9 cellular contexts compared by ENCODE assay signal in genomic region chr14:91243098-91243483, GRCh38. TPM values are rescaled to one million over a fixed set of nuclear protein-coding genes. Genes with fewer than 3 reads are reported as not detected.
A peak's percentile ranks its signal among the peaks of the same experiment; 100 is the strongest.
DNase-seq lines count a peak whose midpoint lies in the region; ATAC-seq and TF ChIP-seq lines count a peak whose summit lies in the region.
"Had no signal": no experiment of that assay in that cellular context is flagged by ENCODE, and none has a peak within 500 bp of the region (broad histone marks: within the 10 kb centered on the region; RNA-seq: fewer than 3 reads in every experiment).

No MANE protein-coding gene starts in this region.

- H3K27me3 ChIP-seq in ACC112 (ENCODE audit: insufficient read depth, low read length) (no peaks in the 10 kb centered on the region), RWPE2 (ENCODE audit: insufficient read depth, poor library complexity, severe bottlenecking) (no peaks in the 10 kb centered on the region), esophagus squamous epithelium (no peaks in the 10 kb centered on the region), gastrocnemius medialis (no peaks in the 10 kb centered on the region)

- no peaks in the 10 kb centered on the region for H3K36me3 ChIP-seq in ACC112 (ENCODE audit: insufficient read depth, low read length)
- no peaks in the 10 kb centered on the region for H3K36me3 ChIP-seq in RWPE2 (ENCODE audit: low read depth)
- no peaks in the 10 kb centered on the region for H3K36me3 ChIP-seq in esophagus squamous epithelium
- no peaks in the 10 kb centered on the region for H3K36me3 ChIP-seq in gastrocnemius medialis

- no peaks in the 10 kb centered on the region for H3K79me2 ChIP-seq in ACC112 (ENCODE audit: control insufficient read depth, insufficient read depth, low read length, unreplicated experiment)

- intact Hi-C loops in esophagus squamous epithelium (cut with DNase I): no loop called here
- intact Hi-C loops in gastrocnemius medialis (cut with DNase I; ENCODE audit: low total_unique reads): no loop called here

- peak overlapping the region; percentile 90 for H3K27ac ChIP-seq in ACC112 (ENCODE audit: low read depth, low read length)
- peak overlapping the region; percentile 73 for H3K27ac ChIP-seq in RWPE2 (ENCODE audit: poor library complexity, severe bottlenecking)
- peak overlapping the region; percentile 55 to 85 (median 78) for H3K27ac ChIP-seq in esophagus squamous epithelium
- no peak overlapping the region for H3K27ac ChIP-seq in gastrocnemius medialis

- 40 to 48% methylated on average over 6 of the region's 6 CpGs for WGBS in esophagus squamous epithelium, 2 donors

- ATAC-seq in GM19395 (IDR thresholded peaks at IDR 0.05; ENCODE audit: unreplicated experiment): peak; percentile 2
- no peak for ATAC-seq in RWPE2 (ENCODE audit: low read depth)
- ATAC-seq in gastrocnemius medialis: no peak

- H3K4me1 ChIP-seq in ACC112 (ENCODE audit: control insufficient read depth, insufficient read depth, low read length, unreplicated experiment) (peaks cover 26% of the 10 kb centered on the region), RWPE2 (ENCODE audit: insufficient read depth, poor library complexity, severe bottlenecking) (peaks cover 14% of the 10 kb centered on the region), esophagus squamous epithelium (peaks cover 24 to 63% (median 53%) of the 10 kb centered on the region in 3 donors), gastrocnemius medialis (no peaks in the 10 kb centered on the region)

- no peak for TF ChIP-seq CTCF in RWPE2 (IDR thresholded peaks at IDR 0.05; ENCODE audit: poor library complexity, severe bottlenecking)
- no peak for TF ChIP-seq CTCF in esophagus squamous epithelium (IDR thresholded peaks at IDR 0.05)
- TF ChIP-seq CTCF in gastrocnemius medialis (IDR thresholded peaks at IDR 0.05 in 4 of 5, conservative IDR thresholded peaks at IDR 0.05 in 1 of 5): no peak

- H3K9me3 ChIP-seq in RWPE2 (ENCODE audit: severe bottlenecking): peaks cover 2% of the 10 kb centered on the region
- H3K9me3 ChIP-seq in esophagus squamous epithelium: no peaks in the 10 kb centered on the region
- H3K9me3 ChIP-seq in gastrocnemius medialis: no peaks in the 10 kb centered on the region

- no peak for DNase-seq in RWPE2 (ENCODE audit: low spot score)
- no peak for DNase-seq in esophagus squamous epithelium (lab: John Stamatoyannopoulos, UW)
- no peak for DNase-seq in stimulated activated naive CD4-positive, alpha-beta T cell treated with Interleukin-2 at 50 U/mL for 16 hours (lab: John Stamatoyannopoulos, UW)
- DNase-seq in NCI-H2029 treated with DMSO at 0.1 percent for 48 hours (lab: John Stamatoyannopoulos, UW): no peak
- no peak for DNase-seq in gastrocnemius medialis
- no peak for DNase-seq in GM03348 (ENCODE audit: low spot score)
- DNase-seq: NCI-H2171 had no signal

- in situ Hi-C loops in gastrocnemius medialis (cut with MboI; ENCODE audit: low sequenced_read_pairs in 4 of 4): no loop called here

- H3K4me3 ChIP-seq in ACC112 (ENCODE audit: low read depth, low read length) (peak overlapping the region; percentile 64), RWPE2 (ENCODE audit: severe bottlenecking) (no peak overlapping the region), esophagus squamous epithelium (peak overlapping the region in 3 of 4 donors; percentile 8 to 58 (median 33)), gastrocnemius medialis (no peak overlapping the region)

- TF ChIP-seq POLR2A in esophagus squamous epithelium (IDR thresholded peaks at IDR 0.05): no peak
- no peak for TF ChIP-seq POLR2A in gastrocnemius medialis (IDR thresholded peaks at IDR 0.05)

- no peak overlapping the region for H2AFZ ChIP-seq in ACC112 (ENCODE audit: low read length, unreplicated experiment)

RNA-seq across cellular contexts. Expression of gene GPR68, which starts 1.4 kb away (rescaled TPM):
- total RNA-seq in esophagus squamous epithelium: 10 to 100 TPM in 2 of 4 donors, 1 to 10 TPM in 2; 4.0 to 17.5 (median 10.2) TPM
- total RNA-seq in gastrocnemius medialis: under 1 TPM in 1 of 4 donors, not detected in 3; 0.07 TPM

Comparison
In these comparisons a context has a peak if more than half of its experiments do, and no peak if none do; other contexts are left out.
1. H3K27ac ChIP-seq: peak in ACC112 (single experiment), RWPE2 (single experiment) and esophagus squamous epithelium (4 of 4); none in gastrocnemius medialis (0 of 4).
2. H3K4me3 ChIP-seq: peak in ACC112 (single experiment) and esophagus squamous epithelium (3 of 4); none in RWPE2 (single experiment) and gastrocnemius medialis (0 of 4).
3. RNA of gene GPR68, which starts 1.4 kb away (total RNA-seq): 4.0 to 17.5 TPM in esophagus squamous epithelium; 0.07 TPM in gastrocnemius medialis; every median in the first group is over 4 times any median in the second.